Comparison of ENCODE assay signal across 9 cellular contexts in genomic region chr3:196322-197153, GRCh38. TPM values are rescaled to one million over a fixed set of nuclear protein-coding genes. Genes with fewer than 3 reads are reported as not detected.
A peak's percentile ranks its signal among the peaks of the same experiment; 100 is the strongest.
DNase-seq lines count a peak whose midpoint lies in the region; ATAC-seq and TF ChIP-seq lines count a peak whose summit lies in the region.
"Had no signal": no experiment of that assay in that cellular context is flagged by ENCODE, and none has a peak within 500 bp of the region (broad histone marks: within the 10 kb centered on the region; RNA-seq: fewer than 3 reads in every experiment).

Gene CHL1 (plus strand): TSS chr3:196763. CDS start chr3:319777, 123,014 bp downstream.

- H3K9me3 ChIP-seq in NT2/D1 (ENCODE audit: insufficient read depth, low read length): no peaks in the 10 kb centered on the region
- no peaks in the 10 kb centered on the region for H3K9me3 ChIP-seq in left ventricle myocardium inferior (replicated peaks)

- H3K36me3 ChIP-seq in NT2/D1 (ENCODE audit: insufficient read depth, insufficient read length, low read length) (no peaks in the 10 kb centered on the region), left ventricle myocardium inferior (no peaks in the 10 kb centered on the region)

- ATAC-seq in GM19463 (IDR thresholded peaks at IDR 0.05; ENCODE audit: unreplicated experiment): peak; percentile 25
- ATAC-seq in GM21576 (IDR thresholded peaks at IDR 0.05; ENCODE audit: unreplicated experiment): no peak
- no peak for ATAC-seq in HG02938 (IDR thresholded peaks at IDR 0.05; ENCODE audit: unreplicated experiment)
- ATAC-seq in GM21737 (IDR thresholded peaks at IDR 0.05; ENCODE audit: unreplicated experiment): no peak
- ATAC-seq: left colon had no signal

- H3K9ac ChIP-seq in NT2/D1 (ENCODE audit: insufficient read length, low read depth): peak within 1 kb of the TSS; percentile 74

- H3K4me1 ChIP-seq in NT2/D1 (ENCODE audit: insufficient read depth, insufficient read length) (no peaks in the 10 kb centered on the region), left ventricle myocardium inferior (peaks cover 22% of the 10 kb centered on the region)

- peak within 1 kb of the TSS; percentile 59 for H3K27ac ChIP-seq in left ventricle myocardium inferior (replicated peaks)

- H3K27me3 ChIP-seq in NT2/D1 (ENCODE audit: insufficient read depth, insufficient read length) (peaks cover 55% of the 10 kb centered on the region), left ventricle myocardium inferior (ENCODE audit: low read depth) (peaks cover 51% of the 10 kb centered on the region)

- intact Hi-C loops in left ventricle myocardium inferior (cut with micrococcal nuclease): no loop called here

- no peak for DNase-seq in NT2/D1 (ENCODE audit: low read depth, low spot score)
- DNase-seq in left ventricle myocardium inferior: no peak
- no peak for DNase-seq in skeletal muscle cell (ENCODE audit: low read depth)
- no peak for DNase-seq in NCI-H510A (lab: John Stamatoyannopoulos, UW)

- TF ChIP-seq CTCF in left ventricle myocardium inferior (IDR thresholded peaks at IDR 0.05; ENCODE audit: borderline replicate concordance): no peak

- H3K4me3 ChIP-seq in NT2/D1 (ENCODE audit: insufficient read length, low read depth) (peak within 1 kb of the TSS; percentile 66), left ventricle myocardium inferior (peak within 1 kb of the TSS; percentile 74), skeletal muscle cell (ENCODE audit: low read depth, low read length) (peak within 1 kb of the TSS; percentile 17)

RNA-seq across cellular contexts. Expression of gene CHL1, which starts in this region (rescaled TPM):
- 8.8 TPM for total RNA-seq in left ventricle myocardium inferior

Comparison
In these comparisons a context has a peak if more than half of its experiments do, and no peak if none do; other contexts are left out.
1. H3K4me3 ChIP-seq: peak in every context shown above with its lines; median percentile 74 in left ventricle myocardium inferior; 66 in NT2/D1; 17 in skeletal muscle cell.